ENCODE assay signal across 20 cellular contexts in genomic region chr11:11816511-11817319, GRCh38. TPM values are rescaled to one million over a fixed set of nuclear protein-coding genes. Genes with fewer than 3 reads are reported as not detected.
A peak's percentile ranks its signal among the peaks of the same experiment; 100 is the strongest.
DNase-seq lines count a peak whose midpoint lies in the region; ATAC-seq and TF ChIP-seq lines count a peak whose summit lies in the region.
"Had no signal": no experiment of that assay in that cellular context is flagged by ENCODE, and none has a peak within 500 bp of the region (broad histone marks: within the 10 kb centered on the region; RNA-seq: fewer than 3 reads in every experiment).

No MANE protein-coding gene starts in this region.

- no peak for TF ChIP-seq POLR2A in upper lobe of left lung (IDR thresholded peaks at IDR 0.05)

- dilution Hi-C loops in mammary epithelial cell (cut with HindIII; ENCODE audit: low sequenced_read_pairs): no loop called here

- TF ChIP-seq CTCF in mammary epithelial cell (conservative IDR thresholded peaks at IDR 0.05 in 1 of 2, IDR thresholded peaks at IDR 0.05 in 1 of 2; ENCODE audit: extremely low read depth in 1 of 2, insufficient read depth in 1 of 2, low read depth in 1 of 2, low read length in 2 of 2) (no peak), upper lobe of left lung (IDR thresholded peaks at IDR 0.05) (no peak)

- BruUV-seq in mammary epithelial cell (replicated peaks; lab: Mats Ljungman, UMichigan): no TSS peak

- H3K9me3 ChIP-seq in mammary epithelial cell (replicated peaks; ENCODE audit: insufficient read depth, low read length) (no peaks in the 10 kb centered on the region), upper lobe of left lung (no peaks in the 10 kb centered on the region)
- H3K9me3 ChIP-seq: heart right ventricle, psoas muscle, SJSA1, uterus had no signal

- H3K4me1 Mint-ChIP-seq in activated CD4-positive, alpha-beta T cell treated with anti-CD3 and anti-CD28 coated beads, Interleukin-2, amount 10 ng/mL, durations not matched to agents 24 days and 14 days: no peaks in the 10 kb centered on the region
- H3K4me1 Mint-ChIP-seq: activated CD4-positive, alpha-beta memory T cell treated with anti-CD3 and anti-CD28 coated beads, Interleukin-2, amount 10 ng/mL, durations not matched to agents 7 days and 5 days had no signal

- no peaks in the 10 kb centered on the region for H4K20me1 ChIP-seq in mammary epithelial cell (ENCODE audit: insufficient read depth, low read length)

- no peak overlapping the region for H3K9ac ChIP-seq in mammary epithelial cell (ENCODE audit: insufficient read depth, low read length)

- no peak overlapping the region for H3K4me3 Mint-ChIP-seq in activated CD4-positive, alpha-beta T cell treated with anti-CD3 and anti-CD28 coated beads, Interleukin-2, amount 10 ng/mL, durations not matched to agents 24 days and 14 days
- H3K4me3 Mint-ChIP-seq: activated CD4-positive, alpha-beta memory T cell treated with anti-CD3 and anti-CD28 coated beads, Interleukin-2, amount 10 ng/mL, durations not matched to agents 7 days and 5 days had no signal

- CTCF ChIA-PET in mammary epithelial cell (lab: Charles Lee; ENCODE audit: low non-redundant PET): no interaction called here

- no peaks in the 10 kb centered on the region for H3K27me3 ChIP-seq in mammary epithelial cell (ENCODE audit: insufficient read depth, low read length)
- no peaks in the 10 kb centered on the region for H3K27me3 ChIP-seq in upper lobe of left lung
- H3K27me3 ChIP-seq: heart right ventricle, SJSA1, uterus had no signal

- H3K79me2 ChIP-seq in mammary epithelial cell (ENCODE audit: insufficient read depth, low read length): no peaks in the 10 kb centered on the region

- intact Hi-C loops in activated CD4-positive, alpha-beta T cell treated with anti-CD3 and anti-CD28 coated beads, Interleukin-2, amount 10 ng/mL, durations not matched to agents 24 days and 14 days (cut with micrococcal nuclease): no loop called here
- intact Hi-C loops in mammary epithelial cell (cut with micrococcal nuclease) (no loop called here), posterior vena cava (cut with DNase I) (no loop called here)

- H3K4me1 ChIP-seq in mammary epithelial cell (ENCODE audit: insufficient read depth, low read length) (no peaks in the 10 kb centered on the region), upper lobe of left lung (peaks cover 0 to 10% (median 4%) of the 10 kb centered on the region in 4 donors)
- H3K4me1 ChIP-seq: uterus had no signal

- WGBS in mammary epithelial cell (ENCODE audit: low coverage, missing lambda C conversion rate): 91% methylated on average over 2 of the region's 2 CpGs
- 55 to 57% methylated on average over 2 of the region's 2 CpGs for WGBS in upper lobe of left lung, 2 donors

- no peak overlapping the region for H3K4me3 ChIP-seq in mammary epithelial cell (replicated peaks in 1 of 3; ENCODE audit: insufficient read depth in 1 of 3, low read depth in 2 of 3, low read length in 3 of 3)
- no peak overlapping the region for H3K4me3 ChIP-seq in upper lobe of left lung
- H3K4me3 ChIP-seq: heart right ventricle, psoas muscle, SJSA1, uterus had no signal

- peaks cover 20% of the 10 kb centered on the region for H3K27me3 Mint-ChIP-seq in activated CD4-positive, alpha-beta T cell treated with anti-CD3 and anti-CD28 coated beads, Interleukin-2, amount 10 ng/mL, durations not matched to agents 24 days and 14 days

- no peak for ATAC-seq in upper lobe of left lung (ENCODE audit: low FRiP score in 2 of 2)
- ATAC-seq: heart right ventricle, left ventricle myocardium superior had no signal

- H2AFZ ChIP-seq in mammary epithelial cell (ENCODE audit: low read depth, low read length): no peak overlapping the region

- H3K36me3 Mint-ChIP-seq in activated CD4-positive, alpha-beta T cell treated with anti-CD3 and anti-CD28 coated beads, Interleukin-2, amount 10 ng/mL, durations not matched to agents 24 days and 14 days (ENCODE audit: low read depth): no peaks in the 10 kb centered on the region

- H3K36me3 ChIP-seq in mammary epithelial cell (ENCODE audit: insufficient read depth, low read length) (no peaks in the 10 kb centered on the region), upper lobe of left lung (no peaks in the 10 kb centered on the region)
- H3K36me3 ChIP-seq: heart right ventricle, SJSA1, uterus had no signal

- no peak overlapping the region for H3K27ac Mint-ChIP-seq in activated CD4-positive, alpha-beta T cell treated with anti-CD3 and anti-CD28 coated beads, Interleukin-2, amount 10 ng/mL, durations not matched to agents 24 days and 14 days
- H3K27ac Mint-ChIP-seq: activated CD4-positive, alpha-beta memory T cell treated with anti-CD3 and anti-CD28 coated beads, Interleukin-2, amount 10 ng/mL, durations not matched to agents 7 days and 5 days had no signal

- H3K4me2 ChIP-seq in mammary epithelial cell (ENCODE audit: insufficient read depth, low read depth, low read length): no peak overlapping the region

- TF ChIP-seq EP300 in upper lobe of left lung (IDR thresholded peaks at IDR 0.05): no peak

- DNase-seq in activated CD4-positive, alpha-beta T cell treated with anti-CD3 and anti-CD28 coated beads, Interleukin-2, amount 10 ng/mL, durations not matched to agents 24 days and 14 days: peak; percentile 46
- no peak for DNase-seq in activated CD4-positive, alpha-beta T cell treated with anti-CD3 and anti-CD28 coated beads, Interleukin-2, amount 50 U/mL, for 4 hours
- DNase-seq in mammary epithelial cell: peak; percentile 4
- DNase-seq in fibroblast of peridontal ligament (ENCODE audit: extremely low read depth): peak; percentile 84
- no peak for DNase-seq in upper lobe of left lung
- DNase-seq in posterior vena cava (ENCODE audit: low spot score): no peak
- no peak for DNase-seq in putamen (ENCODE audit: low spot score)
- DNase-seq in NCI-H2171 treated with DMSO at 0.1 percent for 48 hours (lab: John Stamatoyannopoulos, UW): no peak
- DNase-seq: activated CD4-positive, alpha-beta memory T cell treated with anti-CD3 and anti-CD28 coated beads, Interleukin-2, amount 10 ng/mL, durations not matched to agents 7 days and 5 days; activated gamma-delta T cell treated with Interleukin-2 at 50 U/mL for 16 hours; amniotic stem cell; Caco-2; heart right ventricle; left ventricle myocardium superior; NCI-H1694 treated with DMSO at 0.1 percent for 48 hours; NK-92 treated with Interleukin-12 subunit alpha and Interleukin-12 subunit beta, amount 100 ng/mL, for 24 hours; psoas muscle; stimulated activated CD4-positive, alpha-beta T cell treated with anti-CD3 and anti-CD28 coated beads, Interleukin-4, amount 100 ng/mL, for 4 hours; uterus had no signal

- H3K27ac ChIP-seq in mammary epithelial cell (ENCODE audit: insufficient read depth, low read depth, low read length): no peak overlapping the region
- peak overlapping the region in 3 of 4 donors; percentile 1 to 65 (median 40) for H3K27ac ChIP-seq in upper lobe of left lung
- H3K27ac ChIP-seq: heart right ventricle, psoas muscle, SJSA1, uterus had no signal

- in situ Hi-C loops in mammary epithelial cell (cut with MboI; ENCODE audit: low sequenced_read_pairs in 2 of 2): no loop called here

- H3K9me3 Mint-ChIP-seq in activated CD4-positive, alpha-beta T cell treated with anti-CD3 and anti-CD28 coated beads, Interleukin-2, amount 10 ng/mL, durations not matched to agents 24 days and 14 days: no peaks in the 10 kb centered on the region
- H3K9me3 Mint-ChIP-seq: activated CD4-positive, alpha-beta memory T cell treated with anti-CD3 and anti-CD28 coated beads, Interleukin-2, amount 10 ng/mL, durations not matched to agents 7 days and 5 days had no signal

RNA-seq across cellular contexts. Expression of gene USP47, which starts 25.1 kb away (rescaled TPM):
- total RNA-seq in activated CD4-positive, alpha-beta T cell treated with anti-CD3 and anti-CD28 coated beads, Interleukin-2, amount 10 ng/mL, durations not matched to agents 24 days and 14 days: 51.9 and 54.0 TPM in 2 replicates
- 10 to 100 TPM; 36.4 to 54.8 TPM for total RNA-seq in mammary epithelial cell
- polyA plus RNA-seq in mammary epithelial cell: 11.1 TPM
- polyA minus RNA-seq in mammary epithelial cell: 26.1 TPM
- 100 to 1,000 TPM in 2 of 6 donors, 10 to 100 TPM in 4; 32.4 to 132 (median 79.0) TPM for total RNA-seq in upper lobe of left lung
- 10 to 100 TPM; 49.4 to 57.8 TPM for total RNA-seq in posterior vena cava

Comparison
In these comparisons a context has a peak if more than half of its experiments do, and no peak if none do; other contexts are left out.
1. DNase-seq: peak in activated CD4-positive, alpha-beta T cell treated with anti-CD3 and anti-CD28 coated beads, Interleukin-2, amount 10 ng/mL, durations not matched to agents 24 days and 14 days (single experiment), mammary epithelial cell (single experiment) and fibroblast of peridontal ligament (single experiment); none in activated CD4-positive, alpha-beta T cell treated with anti-CD3 and anti-CD28 coated beads, Interleukin-2, amount 50 U/mL, for 4 hours (0 of 2), upper lobe of left lung (0 of 2), posterior vena cava (single experiment), putamen (single experiment) and NCI-H2171 treated with DMSO at 0.1 percent for 48 hours (single experiment).